Comparison of ENCODE assay signal across 16 cellular contexts in the genomic region with DNA sequence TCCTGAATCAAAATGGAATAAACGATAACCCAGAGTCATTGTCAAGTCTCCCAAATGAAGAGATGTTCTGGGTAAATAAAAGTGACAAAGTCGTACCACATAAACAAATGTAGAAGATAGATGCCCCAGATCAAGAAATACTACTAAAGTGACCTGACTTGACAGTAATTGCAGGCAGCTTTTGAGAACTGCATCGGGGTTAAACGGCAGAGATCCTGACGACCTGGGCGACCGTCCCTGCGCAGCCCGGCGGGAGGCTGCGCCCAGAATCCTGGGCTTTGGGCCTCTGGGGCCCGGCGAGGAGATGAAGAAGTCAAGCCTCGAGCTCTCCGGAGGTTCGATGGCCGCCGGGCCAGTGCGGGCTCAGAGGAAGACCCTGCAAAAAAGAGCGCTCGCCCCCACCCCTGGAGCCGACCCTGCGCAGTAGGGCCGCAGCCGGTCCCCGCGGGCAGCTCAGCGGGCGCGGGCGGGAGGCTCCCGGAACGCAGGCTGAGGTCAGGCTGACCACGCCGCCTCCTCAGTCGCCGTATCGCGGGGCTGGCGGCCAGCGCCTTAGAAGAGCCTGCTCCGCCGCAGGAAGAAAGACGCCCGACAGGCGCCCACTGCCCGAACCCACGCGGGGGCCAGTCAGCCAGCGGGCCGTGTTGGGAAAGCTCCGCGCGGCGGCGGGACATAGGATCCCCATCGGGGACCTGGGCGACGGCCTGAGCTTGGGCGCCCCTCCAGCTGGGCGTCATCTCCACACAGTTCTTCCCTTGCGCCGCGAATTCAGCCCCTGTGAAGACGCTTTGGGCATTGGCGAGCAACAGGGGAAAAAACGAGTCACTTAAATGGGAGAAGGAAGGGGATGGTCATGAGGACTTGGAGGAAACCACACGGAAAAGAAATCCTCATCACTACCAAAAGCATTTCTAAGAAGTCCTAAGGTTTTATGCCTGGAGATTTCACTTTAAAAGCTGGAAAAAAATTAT. TPM values are rescaled to one million over a fixed set of nuclear protein-coding genes. Genes with fewer than 3 reads are reported as not detected.
DNase-seq lines count a peak whose midpoint lies in the region; ATAC-seq and TF ChIP-seq lines count a peak whose summit lies in the region.
"Had no signal": no experiment of that assay in that cellular context is flagged by ENCODE, and none has a peak within 500 bp of the region (broad histone marks: within the 10 kb centered on the region; RNA-seq: fewer than 3 reads in every experiment).

No MANE protein-coding gene starts in this region.

- H3K27ac ChIP-seq in right lobe of liver: no peak overlapping the region
- H3K27ac ChIP-seq in thyroid gland: peak overlapping the region; percentile 98 to 100 (median 99)

- no peak for ATAC-seq in activated naive CD8-positive, alpha-beta T cell treated with anti-CD3 and anti-CD28 coated beads, Interleukin-2, amount 10 ng/mL, durations not matched to agents 7 days and 5 days (ENCODE audit: low read depth)
- ATAC-seq in activated naive CD8-positive, alpha-beta T cell treated with anti-CD3 and anti-CD28 coated beads, Interleukin-2, amount 50 U/mL, for 24 hours: no peak
- ATAC-seq in WTC11 (no peak), right lobe of liver (peak in 3 of 4 donors; percentile 15 to 28 (median 28)), GM18867 (IDR thresholded peaks at IDR 0.05; ENCODE audit: unreplicated experiment) (no peak), GM21360 (IDR thresholded peaks at IDR 0.05; ENCODE audit: unreplicated experiment) (no peak)

- H3K27me3 Mint-ChIP-seq in activated naive CD8-positive, alpha-beta T cell treated with anti-CD3 and anti-CD28 coated beads, Interleukin-2, amount 10 ng/mL, durations not matched to agents 7 days and 5 days: peaks cover 74% of the 10 kb centered on the region
- H3K27me3 Mint-ChIP-seq in activated naive CD8-positive, alpha-beta T cell treated with anti-CD3 and anti-CD28 coated beads, Interleukin-2, amount 50 U/mL, for 24 hours: peaks cover 72% of the 10 kb centered on the region
- H3K27me3 Mint-ChIP-seq in WTC11 (ENCODE audit: low read depth): peaks cover 100% of the 10 kb centered on the region

- H3K4me3 ChIP-seq in right lobe of liver (no peak overlapping the region), thyroid gland (replicated peaks in 1 of 3) (peak overlapping the region in 2 of 3 donors; percentile 1 to 81)

- H3K9me3 ChIP-seq in right lobe of liver: no peaks in the 10 kb centered on the region
- H3K9me3 ChIP-seq in thyroid gland: no peaks in the 10 kb centered on the region

- TF ChIP-seq POLR2A in right lobe of liver (IDR thresholded peaks at IDR 0.05) (no peak), thyroid gland (IDR thresholded peaks at IDR 0.05) (no peak)

- H3K36me3 Mint-ChIP-seq in activated naive CD8-positive, alpha-beta T cell treated with anti-CD3 and anti-CD28 coated beads, Interleukin-2, amount 10 ng/mL, durations not matched to agents 7 days and 5 days: peaks cover 3% of the 10 kb centered on the region
- H3K36me3 Mint-ChIP-seq in activated naive CD8-positive, alpha-beta T cell treated with anti-CD3 and anti-CD28 coated beads, Interleukin-2, amount 50 U/mL, for 24 hours (ENCODE audit: low read depth): no peaks in the 10 kb centered on the region
- no peaks in the 10 kb centered on the region for H3K36me3 Mint-ChIP-seq in WTC11

- no peak overlapping the region for H3K4me3 Mint-ChIP-seq in activated naive CD8-positive, alpha-beta T cell treated with anti-CD3 and anti-CD28 coated beads, Interleukin-2, amount 10 ng/mL, durations not matched to agents 7 days and 5 days
- H3K4me3 Mint-ChIP-seq in activated naive CD8-positive, alpha-beta T cell treated with anti-CD3 and anti-CD28 coated beads, Interleukin-2, amount 50 U/mL, for 24 hours: no peak overlapping the region
- peak overlapping the region; percentile 65 for H3K4me3 Mint-ChIP-seq in WTC11

- H3K27me3 ChIP-seq in right lobe of liver: peaks cover 17 to 73% of the 10 kb centered on the region in 2 donors
- H3K27me3 ChIP-seq in thyroid gland: no peaks in the 10 kb centered on the region

- POLR2A ChIA-PET in activated naive CD8-positive, alpha-beta T cell treated with anti-CD3 and anti-CD28 coated beads, Interleukin-2, amount 10 ng/mL, durations not matched to agents 7 days and 5 days (lab: Charles Lee): no interaction called here
- POLR2A ChIA-PET in WTC11 (lab: Charles Lee): no interaction called here

- CTCF ChIA-PET in WTC11 (lab: Charles Lee): interaction anchor here (0.5 to 5.2 kb wide), 10 partner anchors 9 to 434 kb away, joined by 3 to 113 read pairs (median 12); a partner anchor contains a TSS

- H3K36me3 ChIP-seq in right lobe of liver (no peaks in the 10 kb centered on the region), thyroid gland (no peaks in the 10 kb centered on the region)

- WGBS in right lobe of liver (ENCODE audit: insufficient coverage, low coverage, low lambda C conversion rate, missing lambda C conversion rate): 3% methylated on average over 18 of the region's 68 CpGs
- WGBS in thyroid gland, 2 donors: 1 to 6% methylated on average over 37 to 45 of the region's 68 CpGs

- no peaks in the 10 kb centered on the region for H3K4me1 ChIP-seq in right lobe of liver
- H3K4me1 ChIP-seq in thyroid gland: peaks cover 0 to 16% of the 10 kb centered on the region in 2 donors

- peak overlapping the region; percentile 42 for H3K27ac Mint-ChIP-seq in activated naive CD8-positive, alpha-beta T cell treated with anti-CD3 and anti-CD28 coated beads, Interleukin-2, amount 10 ng/mL, durations not matched to agents 7 days and 5 days
- no peak overlapping the region for H3K27ac Mint-ChIP-seq in activated naive CD8-positive, alpha-beta T cell treated with anti-CD3 and anti-CD28 coated beads, Interleukin-2, amount 50 U/mL, for 24 hours
- H3K27ac Mint-ChIP-seq in WTC11: no peak overlapping the region

- H3K4me1 Mint-ChIP-seq in activated naive CD8-positive, alpha-beta T cell treated with anti-CD3 and anti-CD28 coated beads, Interleukin-2, amount 10 ng/mL, durations not matched to agents 7 days and 5 days: peaks cover 2% of the 10 kb centered on the region
- H3K4me1 Mint-ChIP-seq in activated naive CD8-positive, alpha-beta T cell treated with anti-CD3 and anti-CD28 coated beads, Interleukin-2, amount 50 U/mL, for 24 hours: peaks cover 23% of the 10 kb centered on the region
- peaks cover 45% of the 10 kb centered on the region for H3K4me1 Mint-ChIP-seq in WTC11

- H3K9me3 Mint-ChIP-seq in activated naive CD8-positive, alpha-beta T cell treated with anti-CD3 and anti-CD28 coated beads, Interleukin-2, amount 10 ng/mL, durations not matched to agents 7 days and 5 days: peaks cover 13% of the 10 kb centered on the region
- H3K9me3 Mint-ChIP-seq in activated naive CD8-positive, alpha-beta T cell treated with anti-CD3 and anti-CD28 coated beads, Interleukin-2, amount 50 U/mL, for 24 hours: peaks cover 17% of the 10 kb centered on the region
- no peaks in the 10 kb centered on the region for H3K9me3 Mint-ChIP-seq in WTC11

- intact Hi-C loops in right lobe of liver (cut with DNase I) (no loop called here), thyroid gland (cut with DNase I) (loop anchor here (2.0 to 5.0 kb wide), 2 partner anchors 15 to 232 kb away; no protein-coding TSS in a partner anchor)

- no peak for TF ChIP-seq CTCF in WTC11 (IDR thresholded peaks at IDR 0.05)
- no peak for TF ChIP-seq CTCF in right lobe of liver (IDR thresholded peaks at IDR 0.05)
- no peak for TF ChIP-seq CTCF in thyroid gland (IDR thresholded peaks at IDR 0.05)

- no peak for DNase-seq in activated naive CD8-positive, alpha-beta T cell treated with anti-CD3 and anti-CD28 coated beads, Interleukin-2, amount 10 ng/mL, durations not matched to agents 7 days and 5 days
- no peak for DNase-seq in activated naive CD8-positive, alpha-beta T cell treated with anti-CD3 and anti-CD28 coated beads, Interleukin-2, amount 50 U/mL, for 24 hours
- peak; percentile 47 for DNase-seq in WTC11 (ENCODE audit: low spot score)
- DNase-seq in right lobe of liver: no peak
- peak in 1 of 2 donors; percentile 56 for DNase-seq in thyroid gland
- DNase-seq in 8988T: no peak
- DNase-seq: dermis blood vessel endothelial cell; EL; IMR-90; NCI-H82; occipital lobe; stimulated activated CD8-positive, alpha-beta memory T cell treated with anti-CD3 and anti-CD28 coated beads, Interleukin-4, amount 100 ng/mL, for 48 hours had no signal

TF ChIP-seq in WTC11, 78 proteins besides CTCF, POLR2A, EP300 and RAD21 (continues in another document):
- TF ChIP-seq ZNF317 (CRISPR knock-in tag; IDR thresholded peaks at IDR 0.05; ENCODE audit: borderline replicate concordance, low read depth) (no peak), NR2C2 (CRISPR knock-in tag; IDR thresholded peaks at IDR 0.05) (no peak)
- TF ChIP-seq, protein P1, sequence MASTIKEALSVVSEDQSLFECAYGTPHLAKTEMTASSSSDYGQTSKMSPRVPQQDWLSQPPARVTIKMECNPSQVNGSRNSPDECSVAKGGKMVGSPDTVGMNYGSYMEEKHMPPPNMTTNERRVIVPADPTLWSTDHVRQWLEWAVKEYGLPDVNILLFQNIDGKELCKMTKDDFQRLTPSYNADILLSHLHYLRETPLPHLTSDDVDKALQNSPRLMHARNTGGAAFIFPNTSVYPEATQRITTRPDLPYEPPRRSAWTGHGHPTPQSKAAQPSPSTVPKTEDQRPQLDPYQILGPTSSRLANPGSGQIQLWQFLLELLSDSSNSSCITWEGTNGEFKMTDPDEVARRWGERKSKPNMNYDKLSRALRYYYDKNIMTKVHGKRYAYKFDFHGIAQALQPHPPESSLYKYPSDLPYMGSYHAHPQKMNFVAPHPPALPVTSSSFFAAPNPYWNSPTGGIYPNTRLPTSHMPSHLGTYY (CRISPR knock-in tag; IDR thresholded peaks at IDR 0.05): no peak

RNA-seq across cellular contexts. Expression of a gene that starts 16.0 kb away (rescaled TPM):
- not detected for total RNA-seq in activated naive CD8-positive, alpha-beta T cell treated with anti-CD3 and anti-CD28 coated beads, Interleukin-2, amount 10 ng/mL, durations not matched to agents 7 days and 5 days
- 0.16 to 0.18 TPM in 2 of 3 replicates, not detected in the other for total RNA-seq in WTC11 (2021)
- not detected for total RNA-seq in right lobe of liver
- total RNA-seq in thyroid gland: 100 to 1,000 TPM; 209 to 375 (median 310) TPM
- total RNA-seq: dermis blood vessel endothelial cell, fibroblast of villous mesenchyme, IMR-90, lower leg skin had no signal

Comparison
In these comparisons a context has a peak if more than half of its experiments do, and no peak if none do; other contexts are left out.
1. ATAC-seq: peak in right lobe of liver (3 of 4); none in activated naive CD8-positive, alpha-beta T cell treated with anti-CD3 and anti-CD28 coated beads, Interleukin-2, amount 10 ng/mL, durations not matched to agents 7 days and 5 days (single experiment), activated naive CD8-positive, alpha-beta T cell treated with anti-CD3 and anti-CD28 coated beads, Interleukin-2, amount 50 U/mL, for 24 hours (single experiment), WTC11 (single experiment), GM18867 (single experiment) and GM21360 (single experiment).
2. H3K27ac ChIP-seq: peak in thyroid gland (3 of 3); none in right lobe of liver (0 of 3).
3. H3K4me3 ChIP-seq: peak in thyroid gland (2 of 3); none in right lobe of liver (0 of 3).
4. RNA of a gene that starts 16.0 kb away (total RNA-seq): 209 to 375 TPM in thyroid gland; 0.16 to 0.18 TPM in WTC11, not detected in activated naive CD8-positive, alpha-beta T cell treated with anti-CD3 and anti-CD28 coated beads, Interleukin-2, amount 10 ng/mL, durations not matched to agents 7 days and 5 days and not detected in right lobe of liver; every median in the first group is over 100 times any median in the second.